2 cellular contexts compared by ENCODE assay signal in the genomic region with DNA sequence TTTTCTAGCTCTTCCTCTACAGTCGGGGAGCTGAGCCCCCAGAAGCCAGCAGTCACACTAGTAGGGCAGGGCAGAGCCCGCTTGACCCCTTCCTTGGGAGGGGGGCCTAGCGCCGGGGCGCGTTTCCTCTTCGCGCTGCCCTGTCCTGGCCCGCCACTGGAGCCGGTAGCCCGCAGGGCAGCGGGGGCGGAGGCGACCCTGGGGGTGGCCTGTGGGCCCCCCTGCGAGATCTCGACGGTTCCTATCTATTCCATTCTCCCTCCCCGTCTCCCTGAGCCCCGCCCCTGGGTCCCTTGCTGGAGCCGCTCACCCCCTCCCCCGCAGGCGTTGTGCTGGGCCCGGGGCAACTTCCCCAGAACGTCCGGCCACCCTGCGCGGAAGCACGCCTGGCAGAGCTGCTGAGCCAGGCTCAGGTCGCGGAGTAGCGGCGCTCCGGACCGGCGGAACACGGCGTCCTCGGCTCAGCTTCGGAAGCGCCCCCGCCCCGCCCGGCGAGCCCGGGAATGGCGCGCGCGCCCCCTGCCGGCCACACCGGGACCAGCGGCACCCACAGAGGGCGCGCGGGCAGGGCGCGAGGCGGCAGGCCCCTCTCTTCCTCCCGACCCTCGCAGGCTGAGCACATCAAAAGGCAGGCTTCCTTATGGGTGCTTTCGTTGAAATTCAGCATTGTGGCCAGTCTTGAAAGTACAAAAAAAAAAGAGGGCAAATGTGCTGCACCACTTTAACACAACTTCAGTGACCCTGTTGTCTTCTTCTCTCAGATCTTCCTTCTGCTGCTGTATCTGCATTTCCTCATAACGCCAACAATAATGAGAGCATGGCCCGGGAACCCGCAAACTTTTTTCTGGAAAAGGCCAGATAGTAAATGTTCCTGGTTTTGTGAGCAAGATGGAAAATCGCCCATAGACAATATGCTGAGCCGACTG.
TF ChIP-seq lines count a peak whose summit lies in the region.

No MANE protein-coding gene starts in this region.

TF ChIP-seq in HEK293, 187 proteins besides CTCF, POLR2A, EP300 and RAD21 (continued from another document and continues in another):
- TF ChIP-seq, protein P1, sequence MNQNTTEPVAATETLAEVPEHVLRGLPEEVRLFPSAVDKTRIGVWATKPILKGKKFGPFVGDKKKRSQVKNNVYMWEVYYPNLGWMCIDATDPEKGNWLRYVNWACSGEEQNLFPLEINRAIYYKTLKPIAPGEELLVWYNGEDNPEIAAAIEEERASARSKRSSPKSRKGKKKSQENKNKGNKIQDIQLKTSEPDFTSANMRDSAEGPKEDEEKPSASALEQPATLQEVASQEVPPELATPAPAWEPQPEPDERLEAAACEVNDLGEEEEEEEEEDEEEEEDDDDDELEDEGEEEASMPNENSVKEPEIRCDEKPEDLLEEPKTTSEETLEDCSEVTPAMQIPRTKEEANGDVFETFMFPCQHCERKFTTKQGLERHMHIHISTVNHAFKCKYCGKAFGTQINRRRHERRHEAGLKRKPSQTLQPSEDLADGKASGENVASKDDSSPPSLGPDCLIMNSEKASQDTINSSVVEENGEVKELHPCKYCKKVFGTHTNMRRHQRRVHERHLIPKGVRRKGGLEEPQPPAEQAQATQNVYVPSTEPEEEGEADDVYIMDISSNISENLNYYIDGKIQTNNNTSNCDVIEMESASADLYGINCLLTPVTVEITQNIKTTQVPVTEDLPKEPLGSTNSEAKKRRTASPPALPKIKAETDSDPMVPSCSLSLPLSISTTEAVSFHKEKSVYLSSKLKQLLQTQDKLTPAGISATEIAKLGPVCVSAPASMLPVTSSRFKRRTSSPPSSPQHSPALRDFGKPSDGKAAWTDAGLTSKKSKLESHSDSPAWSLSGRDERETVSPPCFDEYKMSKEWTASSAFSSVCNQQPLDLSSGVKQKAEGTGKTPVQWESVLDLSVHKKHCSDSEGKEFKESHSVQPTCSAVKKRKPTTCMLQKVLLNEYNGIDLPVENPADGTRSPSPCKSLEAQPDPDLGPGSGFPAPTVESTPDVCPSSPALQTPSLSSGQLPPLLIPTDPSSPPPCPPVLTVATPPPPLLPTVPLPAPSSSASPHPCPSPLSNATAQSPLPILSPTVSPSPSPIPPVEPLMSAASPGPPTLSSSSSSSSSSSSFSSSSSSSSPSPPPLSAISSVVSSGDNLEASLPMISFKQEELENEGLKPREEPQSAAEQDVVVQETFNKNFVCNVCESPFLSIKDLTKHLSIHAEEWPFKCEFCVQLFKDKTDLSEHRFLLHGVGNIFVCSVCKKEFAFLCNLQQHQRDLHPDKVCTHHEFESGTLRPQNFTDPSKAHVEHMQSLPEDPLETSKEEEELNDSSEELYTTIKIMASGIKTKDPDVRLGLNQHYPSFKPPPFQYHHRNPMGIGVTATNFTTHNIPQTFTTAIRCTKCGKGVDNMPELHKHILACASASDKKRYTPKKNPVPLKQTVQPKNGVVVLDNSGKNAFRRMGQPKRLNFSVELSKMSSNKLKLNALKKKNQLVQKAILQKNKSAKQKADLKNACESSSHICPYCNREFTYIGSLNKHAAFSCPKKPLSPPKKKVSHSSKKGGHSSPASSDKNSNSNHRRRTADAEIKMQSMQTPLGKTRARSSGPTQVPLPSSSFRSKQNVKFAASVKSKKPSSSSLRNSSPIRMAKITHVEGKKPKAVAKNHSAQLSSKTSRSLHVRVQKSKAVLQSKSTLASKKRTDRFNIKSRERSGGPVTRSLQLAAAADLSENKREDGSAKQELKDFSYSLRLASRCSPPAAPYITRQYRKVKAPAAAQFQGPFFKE (tag by site-specific recombination; IDR thresholded peaks at IDR 0.05; ENCODE audit: borderline replicate concordance) = no peak
- TF ChIP-seq PRDM1 (tag by site-specific recombination; IDR thresholded peaks at IDR 0.05) = no peak
- 0 out of 2 replicates have a peak, but pooled peaks have one; percentile 25 for TF ChIP-seq ZNF660 (tag by site-specific recombination; IDR thresholded peaks at IDR 0.05)
- no peak for TF ChIP-seq ZBTB20 (tag by site-specific recombination; IDR thresholded peaks at IDR 0.05)
- no peak for TF ChIP-seq ZBTB1 (tag by site-specific recombination; IDR thresholded peaks at IDR 0.05)
- TF ChIP-seq, protein P2, sequence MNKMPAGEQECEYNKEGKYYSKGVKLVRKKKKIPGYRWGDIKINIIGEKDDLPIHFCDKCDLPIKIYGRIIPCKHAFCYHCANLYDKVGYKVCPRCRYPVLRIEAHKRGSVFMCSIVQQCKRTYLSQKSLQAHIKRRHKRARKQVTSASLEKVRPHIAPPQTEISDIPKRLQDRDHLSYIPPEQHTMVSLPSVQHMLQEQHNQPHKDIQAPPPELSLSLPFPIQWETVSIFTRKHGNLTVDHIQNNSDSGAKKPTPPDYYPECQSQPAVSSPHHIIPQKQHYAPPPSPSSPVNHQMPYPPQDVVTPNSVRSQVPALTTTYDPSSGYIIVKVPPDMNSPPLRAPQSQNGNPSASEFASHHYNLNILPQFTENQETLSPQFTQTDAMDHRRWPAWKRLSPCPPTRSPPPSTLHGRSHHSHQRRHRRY (tag by site-specific recombination; IDR thresholded peaks at IDR 0.05) = no peak
- TF ChIP-seq ZNF335 (tag by site-specific recombination; conservative IDR thresholded peaks at IDR 0.05) = peak; percentile 64
- TF ChIP-seq, protein P3, sequence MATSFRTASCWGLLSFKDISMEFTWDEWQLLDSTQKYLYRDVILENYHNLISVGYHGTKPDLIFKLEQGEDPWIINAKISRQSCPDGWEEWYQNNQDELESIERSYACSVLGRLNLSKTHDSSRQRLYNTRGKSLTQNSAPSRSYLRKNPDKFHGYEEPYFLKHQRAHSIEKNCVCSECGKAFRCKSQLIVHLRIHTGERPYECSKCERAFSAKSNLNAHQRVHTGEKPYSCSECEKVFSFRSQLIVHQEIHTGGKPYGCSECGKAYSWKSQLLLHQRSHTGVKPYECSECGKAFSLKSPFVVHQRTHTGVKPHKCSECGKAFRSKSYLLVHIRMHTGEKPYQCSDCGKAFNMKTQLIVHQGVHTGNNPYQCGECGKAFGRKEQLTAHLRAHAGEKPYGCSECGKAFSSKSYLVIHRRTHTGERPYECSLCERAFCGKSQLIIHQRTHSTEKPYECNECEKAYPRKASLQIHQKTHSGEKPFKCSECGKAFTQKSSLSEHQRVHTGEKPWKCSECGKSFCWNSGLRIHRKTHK (tag by site-specific recombination; IDR thresholded peaks at IDR 0.05) = no peak
- TF ChIP-seq ZNF426 (tag by site-specific recombination; IDR thresholded peaks at IDR 0.05) = no peak
- TF ChIP-seq ZNF324 (tag by site-specific recombination; IDR thresholded peaks at IDR 0.05) = no peak
- TF ChIP-seq ZNF133 (tag by site-specific recombination; IDR thresholded peaks at IDR 0.05) = no peak
- TF ChIP-seq ZSCAN30 (tag by site-specific recombination; IDR thresholded peaks at IDR 0.05) = no peak
- no peak for TF ChIP-seq ZNF121 (tag by site-specific recombination; IDR thresholded peaks at IDR 0.05)
- no peak for TF ChIP-seq ZNF624 (tag by site-specific recombination; IDR thresholded peaks at IDR 0.05)
- TF ChIP-seq REPIN1 (tag by site-specific recombination; IDR thresholded peaks at IDR 0.05; ENCODE audit: low read depth) = no peak

TF ChIP-seq in HepG2, 621 proteins besides CTCF, POLR2A, EP300 and RAD21 (continued from another document and continues in another):
- TF ChIP-seq EZH2 (conservative IDR thresholded peaks at IDR 0.05; ENCODE audit: low read depth, low read length) (no peak), ZFAT (CRISPR knock-in tag; conservative IDR thresholded peaks at IDR 0.05) (no peak), HNRNPK (IDR thresholded peaks at IDR 0.05; ENCODE audit: low read depth, low read length, poor library complexity, severe bottlenecking) (peak; percentile 54), FOXO1 (CRISPR knock-in tag; IDR thresholded peaks at IDR 0.05) (no peak), HNRNPLL (IDR thresholded peaks at IDR 0.05; ENCODE audit: low read depth, low read length, poor library complexity, severe bottlenecking) (peak; percentile 46), CENPX (CRISPR knock-in tag; IDR thresholded peaks at IDR 0.05) (no peak), ARHGAP35 (CRISPR knock-in tag; IDR thresholded peaks at IDR 0.05; ENCODE audit: borderline replicate concordance) (no peak), ZNF460 (CRISPR knock-in tag; IDR thresholded peaks at IDR 0.05; ENCODE audit: borderline replicate concordance) (no peak), THAP11 (CRISPR knock-in tag; IDR thresholded peaks at IDR 0.05) (no peak), ZFP82 (CRISPR knock-in tag; IDR thresholded peaks at IDR 0.05; ENCODE audit: borderline replicate concordance) (no peak), AHR (CRISPR knock-in tag; IDR thresholded peaks at IDR 0.05) (0 out of 2 replicates have a peak, but pooled peaks have one; percentile 44), MAZ (IDR thresholded peaks at IDR 0.05; ENCODE audit: borderline replicate concordance, low read depth, low read length) (peak; percentile 74; the same call in 1 of the 2 replicates), MAZ (CRISPR knock-in tag; IDR thresholded peaks at IDR 0.05; ENCODE audit: low read depth) (peak; percentile 90)
- TF ChIP-seq, protein P4, sequence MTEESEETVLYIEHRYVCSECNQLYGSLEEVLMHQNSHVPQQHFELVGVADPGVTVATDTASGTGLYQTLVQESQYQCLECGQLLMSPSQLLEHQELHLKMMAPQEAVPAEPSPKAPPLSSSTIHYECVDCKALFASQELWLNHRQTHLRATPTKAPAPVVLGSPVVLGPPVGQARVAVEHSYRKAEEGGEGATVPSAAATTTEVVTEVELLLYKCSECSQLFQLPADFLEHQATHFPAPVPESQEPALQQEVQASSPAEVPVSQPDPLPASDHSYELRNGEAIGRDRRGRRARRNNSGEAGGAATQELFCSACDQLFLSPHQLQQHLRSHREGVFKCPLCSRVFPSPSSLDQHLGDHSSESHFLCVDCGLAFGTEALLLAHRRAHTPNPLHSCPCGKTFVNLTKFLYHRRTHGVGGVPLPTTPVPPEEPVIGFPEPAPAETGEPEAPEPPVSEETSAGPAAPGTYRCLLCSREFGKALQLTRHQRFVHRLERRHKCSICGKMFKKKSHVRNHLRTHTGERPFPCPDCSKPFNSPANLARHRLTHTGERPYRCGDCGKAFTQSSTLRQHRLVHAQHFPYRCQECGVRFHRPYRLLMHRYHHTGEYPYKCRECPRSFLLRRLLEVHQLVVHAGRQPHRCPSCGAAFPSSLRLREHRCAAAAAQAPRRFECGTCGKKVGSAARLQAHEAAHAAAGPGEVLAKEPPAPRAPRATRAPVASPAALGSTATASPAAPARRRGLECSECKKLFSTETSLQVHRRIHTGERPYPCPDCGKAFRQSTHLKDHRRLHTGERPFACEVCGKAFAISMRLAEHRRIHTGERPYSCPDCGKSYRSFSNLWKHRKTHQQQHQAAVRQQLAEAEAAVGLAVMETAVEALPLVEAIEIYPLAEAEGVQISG (CRISPR knock-in tag; IDR thresholded peaks at IDR 0.05) = 0 out of 2 replicates have a peak, but pooled peaks have one; percentile 14
- TF ChIP-seq, protein P5, sequence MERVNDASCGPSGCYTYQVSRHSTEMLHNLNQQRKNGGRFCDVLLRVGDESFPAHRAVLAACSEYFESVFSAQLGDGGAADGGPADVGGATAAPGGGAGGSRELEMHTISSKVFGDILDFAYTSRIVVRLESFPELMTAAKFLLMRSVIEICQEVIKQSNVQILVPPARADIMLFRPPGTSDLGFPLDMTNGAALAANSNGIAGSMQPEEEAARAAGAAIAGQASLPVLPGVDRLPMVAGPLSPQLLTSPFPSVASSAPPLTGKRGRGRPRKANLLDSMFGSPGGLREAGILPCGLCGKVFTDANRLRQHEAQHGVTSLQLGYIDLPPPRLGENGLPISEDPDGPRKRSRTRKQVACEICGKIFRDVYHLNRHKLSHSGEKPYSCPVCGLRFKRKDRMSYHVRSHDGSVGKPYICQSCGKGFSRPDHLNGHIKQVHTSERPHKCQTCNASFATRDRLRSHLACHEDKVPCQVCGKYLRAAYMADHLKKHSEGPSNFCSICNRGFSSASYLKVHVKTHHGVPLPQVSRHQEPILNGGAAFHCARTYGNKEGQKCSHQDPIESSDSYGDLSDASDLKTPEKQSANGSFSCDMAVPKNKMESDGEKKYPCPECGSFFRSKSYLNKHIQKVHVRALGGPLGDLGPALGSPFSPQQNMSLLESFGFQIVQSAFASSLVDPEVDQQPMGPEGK (CRISPR knock-in tag; IDR thresholded peaks at IDR 0.05) = peak; percentile 74
- TF ChIP-seq, protein P6, sequence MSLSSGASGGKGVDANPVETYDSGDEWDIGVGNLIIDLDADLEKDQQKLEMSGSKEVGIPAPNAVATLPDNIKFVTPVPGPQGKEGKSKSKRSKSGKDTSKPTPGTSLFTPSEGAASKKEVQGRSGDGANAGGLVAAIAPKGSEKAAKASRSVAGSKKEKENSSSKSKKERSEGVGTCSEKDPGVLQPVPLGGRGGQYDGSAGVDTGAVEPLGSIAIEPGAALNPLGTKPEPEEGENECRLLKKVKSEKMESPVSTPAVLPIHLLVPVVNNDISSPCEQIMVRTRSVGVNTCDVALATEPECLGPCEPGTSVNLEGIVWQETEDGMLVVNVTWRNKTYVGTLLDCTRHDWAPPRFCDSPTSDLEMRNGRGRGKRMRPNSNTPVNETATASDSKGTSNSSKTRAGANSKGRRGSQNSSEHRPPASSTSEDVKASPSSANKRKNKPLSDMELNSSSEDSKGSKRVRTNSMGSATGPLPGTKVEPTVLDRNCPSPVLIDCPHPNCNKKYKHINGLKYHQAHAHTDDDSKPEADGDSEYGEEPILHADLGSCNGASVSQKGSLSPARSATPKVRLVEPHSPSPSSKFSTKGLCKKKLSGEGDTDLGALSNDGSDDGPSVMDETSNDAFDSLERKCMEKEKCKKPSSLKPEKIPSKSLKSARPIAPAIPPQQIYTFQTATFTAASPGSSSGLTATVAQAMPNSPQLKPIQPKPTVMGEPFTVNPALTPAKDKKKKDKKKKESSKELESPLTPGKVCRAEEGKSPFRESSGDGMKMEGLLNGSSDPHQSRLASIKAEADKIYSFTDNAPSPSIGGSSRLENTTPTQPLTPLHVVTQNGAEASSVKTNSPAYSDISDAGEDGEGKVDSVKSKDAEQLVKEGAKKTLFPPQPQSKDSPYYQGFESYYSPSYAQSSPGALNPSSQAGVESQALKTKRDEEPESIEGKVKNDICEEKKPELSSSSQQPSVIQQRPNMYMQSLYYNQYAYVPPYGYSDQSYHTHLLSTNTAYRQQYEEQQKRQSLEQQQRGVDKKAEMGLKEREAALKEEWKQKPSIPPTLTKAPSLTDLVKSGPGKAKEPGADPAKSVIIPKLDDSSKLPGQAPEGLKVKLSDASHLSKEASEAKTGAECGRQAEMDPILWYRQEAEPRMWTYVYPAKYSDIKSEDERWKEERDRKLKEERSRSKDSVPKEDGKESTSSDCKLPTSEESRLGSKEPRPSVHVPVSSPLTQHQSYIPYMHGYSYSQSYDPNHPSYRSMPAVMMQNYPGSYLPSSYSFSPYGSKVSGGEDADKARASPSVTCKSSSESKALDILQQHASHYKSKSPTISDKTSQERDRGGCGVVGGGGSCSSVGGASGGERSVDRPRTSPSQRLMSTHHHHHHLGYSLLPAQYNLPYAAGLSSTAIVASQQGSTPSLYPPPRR (CRISPR knock-in tag; IDR thresholded peaks at IDR 0.05; ENCODE audit: borderline replicate concordance) = no peak
- TF ChIP-seq, protein P7, sequence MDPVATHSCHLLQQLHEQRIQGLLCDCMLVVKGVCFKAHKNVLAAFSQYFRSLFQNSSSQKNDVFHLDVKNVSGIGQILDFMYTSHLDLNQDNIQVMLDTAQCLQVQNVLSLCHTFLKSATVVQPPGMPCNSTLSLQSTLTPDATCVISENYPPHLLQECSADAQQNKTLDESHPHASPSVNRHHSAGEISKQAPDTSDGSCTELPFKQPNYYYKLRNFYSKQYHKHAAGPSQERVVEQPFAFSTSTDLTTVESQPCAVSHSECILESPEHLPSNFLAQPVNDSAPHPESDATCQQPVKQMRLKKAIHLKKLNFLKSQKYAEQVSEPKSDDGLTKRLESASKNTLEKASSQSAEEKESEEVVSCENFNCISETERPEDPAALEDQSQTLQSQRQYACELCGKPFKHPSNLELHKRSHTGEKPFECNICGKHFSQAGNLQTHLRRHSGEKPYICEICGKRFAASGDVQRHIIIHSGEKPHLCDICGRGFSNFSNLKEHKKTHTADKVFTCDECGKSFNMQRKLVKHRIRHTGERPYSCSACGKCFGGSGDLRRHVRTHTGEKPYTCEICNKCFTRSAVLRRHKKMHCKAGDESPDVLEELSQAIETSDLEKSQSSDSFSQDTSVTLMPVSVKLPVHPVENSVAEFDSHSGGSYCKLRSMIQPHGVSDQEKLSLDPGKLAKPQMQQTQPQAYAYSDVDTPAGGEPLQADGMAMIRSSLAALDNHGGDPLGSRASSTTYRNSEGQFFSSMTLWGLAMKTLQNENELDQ (CRISPR knock-in tag; IDR thresholded peaks at IDR 0.05; ENCODE audit: borderline replicate concordance) = no peak
